Comparison of ENCODE assay signal across 8 cellular contexts in genomic region chr2:85753525-85754312, GRCh38. TPM values are rescaled to one million over a fixed set of nuclear protein-coding genes. Genes with fewer than 3 reads are reported as not detected.
A peak's percentile ranks its signal among the peaks of the same experiment; 100 is the strongest.
DNase-seq lines count a peak whose midpoint lies in the region; ATAC-seq and TF ChIP-seq lines count a peak whose summit lies in the region.

ATOH8 (plus strand) TSS chr2:85753991; CDS start chr2:85754190, 199 bp downstream.

- H3K36me3 Mint-ChIP-seq in dendritic cell treated with granulocyte-macrophage colony-stimulating factor and Interleukin-4, amounts not matched to agents 40 ng/mL and 50 ng/mL, for 4 days (ENCODE audit: low read depth): no peaks in the 10 kb centered on the region

- peak within 1 kb of the TSS; percentile 68 for H3K27ac Mint-ChIP-seq in dendritic cell treated with granulocyte-macrophage colony-stimulating factor and Interleukin-4, amounts not matched to agents 40 ng/mL and 50 ng/mL, for 4 days

- intact Hi-C loops in dendritic cell treated with granulocyte-macrophage colony-stimulating factor and Interleukin-4, amounts not matched to agents 40 ng/mL and 50 ng/mL, for 4 days (cut with micrococcal nuclease): loop anchor here (2.0 to 5.0 kb wide), 2 partner anchors 25 to 59 kb away; no protein-coding TSS in a partner anchor

- peak; percentile 70 for DNase-seq in COR-L47 (lab: John Stamatoyannopoulos, UW)
- peak; percentile 25 for DNase-seq in HT-29 (ENCODE audit: low spot score)
- peak; percentile 86 for DNase-seq in left lobe of liver (ENCODE audit: low spot score)
- peak; percentile 26 to 50 for DNase-seq in stimulated activated CD4-positive, alpha-beta T cell treated with anti-CD3 and anti-CD28 coated beads, Interleukin-2, amount 100 ng/mL, for 24 hours
- no peak for DNase-seq in RKO (ENCODE audit: low spot score)

- peaks cover 63% of the 10 kb centered on the region for H3K4me1 Mint-ChIP-seq in dendritic cell treated with granulocyte-macrophage colony-stimulating factor and Interleukin-4, amounts not matched to agents 40 ng/mL and 50 ng/mL, for 4 days (ENCODE audit: low read depth)

- peaks cover 4% of the 10 kb centered on the region for H3K9me3 Mint-ChIP-seq in dendritic cell treated with granulocyte-macrophage colony-stimulating factor and Interleukin-4, amounts not matched to agents 40 ng/mL and 50 ng/mL, for 4 days

- peaks cover 81% of the 10 kb centered on the region for H3K27me3 Mint-ChIP-seq in dendritic cell treated with granulocyte-macrophage colony-stimulating factor and Interleukin-4, amounts not matched to agents 40 ng/mL and 50 ng/mL, for 4 days

- peak; percentile 32 for ATAC-seq in SK-N-SH treated with all-trans-retinoic acid at 6 μM for 48 hours
- peak; percentile 56 for ATAC-seq in left lobe of liver
- ATAC-seq in HG03159 (IDR thresholded peaks at IDR 0.05; ENCODE audit: unreplicated experiment): no peak

- H3K4me3 Mint-ChIP-seq in dendritic cell treated with granulocyte-macrophage colony-stimulating factor and Interleukin-4, amounts not matched to agents 40 ng/mL and 50 ng/mL, for 4 days: peak within 1 kb of the TSS; percentile 82

TF ChIP-seq in SK-N-SH treated with all-trans-retinoic acid at 6 μM for 48 hours, 23 proteins besides CTCF, POLR2A, EP300 and RAD21:
- TF ChIP-seq ZNF70 (CRISPR knock-in tag; IDR thresholded peaks at IDR 0.05) (no peak), ZC3H10 (CRISPR knock-in tag; IDR thresholded peaks at IDR 0.05) (no peak), CSDC2 (CRISPR knock-in tag; IDR thresholded peaks at IDR 0.05) (no peak), TOX (CRISPR knock-in tag; IDR thresholded peaks at IDR 0.05; ENCODE audit: borderline replicate concordance) (no peak), POU6F1 (CRISPR knock-in tag; IDR thresholded peaks at IDR 0.05; ENCODE audit: borderline replicate concordance, low read depth) (no peak), ZNF565 (CRISPR knock-in tag; conservative IDR thresholded peaks at IDR 0.05; ENCODE audit: low read depth) (no peak), PPARA (CRISPR knock-in tag; IDR thresholded peaks at IDR 0.05; ENCODE audit: borderline replicate concordance) (no peak), GLIS3 (CRISPR knock-in tag; IDR thresholded peaks at IDR 0.05) (no peak), SNAI2 (CRISPR knock-in tag; IDR thresholded peaks at IDR 0.05) (no peak), RARB (CRISPR knock-in tag; IDR thresholded peaks at IDR 0.05) (no peak), BACH2 (CRISPR knock-in tag; IDR thresholded peaks at IDR 0.05; ENCODE audit: borderline replicate concordance) (no peak), CSRNP3 (CRISPR knock-in tag; IDR thresholded peaks at IDR 0.05) (no peak), TSHZ2 (CRISPR knock-in tag; IDR thresholded peaks at IDR 0.05) (no peak), ISL1 (CRISPR knock-in tag; IDR thresholded peaks at IDR 0.05) (no peak), ZFP30 (CRISPR knock-in tag; IDR thresholded peaks at IDR 0.05) (no peak), CREB5 (CRISPR knock-in tag; IDR thresholded peaks at IDR 0.05; ENCODE audit: low read depth) (no peak), OSR1 (CRISPR knock-in tag; IDR thresholded peaks at IDR 0.05) (no peak), PATZ1 (CRISPR knock-in tag; IDR thresholded peaks at IDR 0.05; ENCODE audit: borderline replicate concordance) (no peak)

RNA-seq across cellular contexts. Expression of gene ATOH8, which starts in this region (rescaled TPM):
- 1.0 and 2.3 TPM in 2 replicates for total RNA-seq in HT-29 (2014; rRNA removed; shearing (Covaris generic))
- total RNA-seq in left lobe of liver: 28.0 TPM
